ENCODE assay signal across 8 cellular contexts in the genomic region with DNA sequence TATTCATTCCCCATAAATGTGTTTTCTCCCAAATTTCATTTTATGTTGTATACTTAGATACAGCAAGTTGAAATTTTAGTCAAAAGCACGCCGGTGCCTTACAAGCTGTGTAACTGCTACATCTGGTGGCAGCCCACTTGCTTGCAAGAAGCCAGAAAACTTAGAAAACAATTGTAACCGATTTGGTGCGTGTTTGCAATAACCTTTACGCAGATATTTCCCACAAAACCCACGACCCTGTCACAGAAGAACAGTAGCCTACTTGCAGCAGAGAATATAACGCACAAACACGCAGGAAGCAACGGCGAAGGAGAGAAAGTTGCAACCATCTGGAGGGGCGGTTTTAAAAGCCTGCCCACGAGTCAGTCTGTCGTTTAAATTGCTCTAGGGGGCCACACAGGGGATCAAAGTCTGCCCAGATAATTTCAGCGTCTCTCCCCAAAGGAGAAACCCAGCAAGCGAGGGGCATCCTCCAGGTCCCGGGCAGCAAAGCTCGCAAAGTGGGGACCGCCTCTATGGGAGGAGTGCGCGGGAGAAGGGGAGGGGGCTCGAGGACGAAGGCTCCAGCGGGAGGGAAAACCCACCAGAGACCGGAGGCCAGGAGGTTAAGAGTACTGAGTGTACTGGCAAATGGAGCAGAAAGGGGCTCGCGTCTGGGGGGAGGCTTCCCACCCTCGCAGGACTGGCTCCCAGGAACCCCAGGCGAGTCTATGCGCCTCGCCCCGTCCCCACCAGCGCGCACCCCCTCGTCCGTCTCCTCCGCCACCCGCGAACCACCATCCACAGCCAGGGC. TPM values are rescaled to one million over a fixed set of nuclear protein-coding genes. Genes with fewer than 3 reads are reported as not detected.
DNase-seq lines count a peak whose midpoint lies in the region; ATAC-seq and TF ChIP-seq lines count a peak whose summit lies in the region.

No MANE protein-coding gene starts in this region.

- H3K9ac ChIP-seq in ES-I3 (ENCODE audit: low read depth, low read length) (peak overlapping the region; percentile 85), HCT116 (ENCODE audit: low read length) (peak overlapping the region; percentile 89)

- no peak overlapping the region for H2AFZ ChIP-seq in HCT116 (ENCODE audit: low read depth, low read length, poor library complexity, severe bottlenecking)

- RAD21 ChIA-PET in HCT116 (lab: Charles Lee; ENCODE audit: low non-redundant PET in 1 of 2, low total read pairs in 2 of 2, uncharacterized antibody in 2 of 2, unreplicated experiment in 2 of 2): interaction anchor here in 1 of 2 experiments (0.7 kb wide), 1 partner anchor 274 kb away, joined by 7 read pairs; the partner anchor contains the start of genes DCAF17 and METTL8

- peak; percentile 64 for TF ChIP-seq RAD21 in HCT116 (IDR thresholded peaks at IDR 0.05; ENCODE audit: low read depth)

- peak overlapping the region; percentile 90 for H3K4me2 ChIP-seq in HCT116 (ENCODE audit: low read length)

- peak overlapping the region; percentile 87 to 94 for H3K4me3 ChIP-seq in HCT116 (replicated peaks in 1 of 2; ENCODE audit: low read depth in 1 of 2, low read length in 2 of 2)

- H3K36me3 ChIP-seq in ES-I3 (ENCODE audit: insufficient read depth, low read length): no peaks in the 10 kb centered on the region
- H3K36me3 ChIP-seq in HCT116 (ENCODE audit: control insufficient read depth in 1 of 2, insufficient read depth in 2 of 2, low read length in 2 of 2): no peaks in the 10 kb centered on the region

- H4K20me1 ChIP-seq in HCT116 (ENCODE audit: insufficient read depth): peaks cover 4% of the 10 kb centered on the region; the same call in 1 of the 2 replicates

- H3K9me3 ChIP-seq in ES-I3 (ENCODE audit: control insufficient read depth, insufficient read depth, low read length): no peaks in the 10 kb centered on the region
- H3K9me3 ChIP-seq in HCT116 (ENCODE audit: control insufficient read depth in 1 of 2, insufficient read depth in 1 of 2, low read depth in 1 of 2, low read length in 2 of 2): no peaks in the 10 kb centered on the region

- no peaks in the 10 kb centered on the region for H3K27me3 ChIP-seq in HCT116 (ENCODE audit: insufficient read depth, low read length)

- peaks cover 15% of the 10 kb centered on the region for H3K4me1 ChIP-seq in ES-I3 (ENCODE audit: insufficient read depth, low read length)
- peaks cover 4 to 19% of the 10 kb centered on the region in 2 experiments; a peak in 3 of 4 replicates for H3K4me1 ChIP-seq in HCT116 (ENCODE audit: control insufficient read depth in 1 of 2, insufficient read depth in 2 of 2, low read length in 2 of 2)

- peak; percentile 39 for ATAC-seq in HCT116

- DNase-seq in HCT116 (ENCODE audit: low read depth, low spot score) (peak; percentile 12), NCI-H2196 (lab: John Stamatoyannopoulos, UW; ENCODE audit: unreplicated experiment) (peak; percentile 34), left kidney (ENCODE audit: low read depth, low spot score) (peak; percentile 91), germinal center (ENCODE audit: low spot score) (no peak)
- peak; percentile 65 for DNase-seq in activated CD4-positive, alpha-beta T cell treated with anti-CD3 and anti-CD28 coated beads for 48 hours
- DNase-seq in stimulated activated CD4-positive, alpha-beta T cell treated with anti-CD3 and anti-CD28 coated beads, Interleukin-1b, Interleukin-23, amount 100 ng/mL, for 4 hours (ENCODE audit: low read depth in 2 of 2): peak; percentile 21 to 46

- peak overlapping the region; percentile 94 for H3K27ac ChIP-seq in HCT116 (ENCODE audit: low read depth, low read length)
- H3K27ac ChIP-seq in cingulate gyrus (ENCODE audit: low read depth, low read length): peak overlapping the region; percentile 30

- H3K79me2 ChIP-seq in HCT116 (ENCODE audit: insufficient read depth, low read length): peaks cover 55% of the 10 kb centered on the region

- POLR2A ChIA-PET in HCT116 (lab: Charles Lee): interaction anchor here (0.7 to 1.2 kb wide), 3 partner anchors 9 to 69 kb away, joined by 3 to 4 read pairs (median 4); no protein-coding TSS in a partner anchor

- TF ChIP-seq CTCF in HCT116 (IDR thresholded peaks at IDR 0.05 in 2 of 3, conservative IDR thresholded peaks at IDR 0.05 in 1 of 3; ENCODE audit: borderline replicate concordance in 1 of 3, insufficient read depth in 1 of 3, low read depth in 2 of 3, low read length in 2 of 3): peak; percentile 25 to 51 (median 42); a peak in 5 of 6 replicates

- BruUV-seq in HCT116 (replicated peaks; lab: Mats Ljungman, UMichigan): no TSS peak

- CTCF ChIA-PET in HCT116 (lab: Charles Lee): interaction anchor here (0.7 to 1.5 kb wide), 2 partner anchors 231 to 257 kb away, joined by 3 to 6 read pairs; partner anchors contain the start of gene GORASP2

- H3K9me2 ChIP-seq in HCT116 (ENCODE audit: insufficient read depth): no peaks in the 10 kb centered on the region

- no peak for TF ChIP-seq POLR2A in HCT116 (IDR thresholded peaks at IDR 0.05; ENCODE audit: borderline replicate concordance, extremely low read depth, insufficient read depth, insufficient read length)

- intact Hi-C loops in HCT116 (cut with micrococcal nuclease): loop anchor here (2.0 kb wide), 2 partner anchors 187 to 257 kb away; no protein-coding TSS in a partner anchor

TF ChIP-seq in HCT116, 20 proteins besides CTCF, POLR2A, EP300 and RAD21:
- TF ChIP-seq ELF1 (IDR thresholded peaks at IDR 0.05; ENCODE audit: borderline replicate concordance, low read depth): no peak
- no peak for TF ChIP-seq FOSL1 (IDR thresholded peaks at IDR 0.05; ENCODE audit: low read depth)
- TF ChIP-seq CEBPB (IDR thresholded peaks at IDR 0.05; ENCODE audit: low read depth): no peak
- no peak for TF ChIP-seq ZNF274 (IDR thresholded peaks at IDR 0.05; ENCODE audit: low read depth, low read length)
- TF ChIP-seq ZFX (IDR thresholded peaks at IDR 0.05): no peak
- TF ChIP-seq, protein P1, sequence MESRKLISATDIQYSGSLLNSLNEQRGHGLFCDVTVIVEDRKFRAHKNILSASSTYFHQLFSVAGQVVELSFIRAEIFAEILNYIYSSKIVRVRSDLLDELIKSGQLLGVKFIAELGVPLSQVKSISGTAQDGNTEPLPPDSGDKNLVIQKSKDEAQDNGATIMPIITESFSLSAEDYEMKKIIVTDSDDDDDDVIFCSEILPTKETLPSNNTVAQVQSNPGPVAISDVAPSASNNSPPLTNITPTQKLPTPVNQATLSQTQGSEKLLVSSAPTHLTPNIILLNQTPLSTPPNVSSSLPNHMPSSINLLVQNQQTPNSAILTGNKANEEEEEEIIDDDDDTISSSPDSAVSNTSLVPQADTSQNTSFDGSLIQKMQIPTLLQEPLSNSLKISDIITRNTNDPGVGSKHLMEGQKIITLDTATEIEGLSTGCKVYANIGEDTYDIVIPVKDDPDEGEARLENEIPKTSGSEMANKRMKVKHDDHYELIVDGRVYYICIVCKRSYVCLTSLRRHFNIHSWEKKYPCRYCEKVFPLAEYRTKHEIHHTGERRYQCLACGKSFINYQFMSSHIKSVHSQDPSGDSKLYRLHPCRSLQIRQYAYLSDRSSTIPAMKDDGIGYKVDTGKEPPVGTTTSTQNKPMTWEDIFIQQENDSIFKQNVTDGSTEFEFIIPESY (IDR thresholded peaks at IDR 0.05; ENCODE audit: extremely low read depth, insufficient replicate concordance, low read length): no peak
- TF ChIP-seq, protein P2, sequence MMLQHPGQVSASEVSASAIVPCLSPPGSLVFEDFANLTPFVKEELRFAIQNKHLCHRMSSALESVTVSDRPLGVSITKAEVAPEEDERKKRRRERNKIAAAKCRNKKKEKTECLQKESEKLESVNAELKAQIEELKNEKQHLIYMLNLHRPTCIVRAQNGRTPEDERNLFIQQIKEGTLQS (IDR thresholded peaks at IDR 0.05): no peak
- no peak for TF ChIP-seq SIN3A (IDR thresholded peaks at IDR 0.05; ENCODE audit: low read depth)
- no peak for TF ChIP-seq EZH2 (IDR thresholded peaks at IDR 0.05)
- TF ChIP-seq EGR1 (IDR thresholded peaks at IDR 0.05; ENCODE audit: low read depth): 0 out of 2 replicates have a peak, but pooled peaks have one; percentile 15
- TF ChIP-seq CBX3 (IDR thresholded peaks at IDR 0.05; ENCODE audit: low read depth): no peak
- no peak for TF ChIP-seq SP1 (IDR thresholded peaks at IDR 0.05; ENCODE audit: low read depth)
- peak; percentile 21 for TF ChIP-seq YY1 (IDR thresholded peaks at IDR 0.05; ENCODE audit: extremely low read depth, insufficient replicate concordance, low read depth, low read length)
- peak; percentile 16 for TF ChIP-seq TCF7L2 (IDR thresholded peaks at IDR 0.05; ENCODE audit: borderline replicate concordance, extremely low read depth, insufficient read depth, insufficient read length)
TF ChIP-seq in HCT116: peak in this region for 3.

RNA-seq across cellular contexts. Expression of gene TLK1, which starts 1.2 kb away (rescaled TPM):
- 57.7 TPM for total RNA-seq in HCT116 (2021; ENCODE audit: unreplicated experiment)
- polyA plus RNA-seq in HCT116 (2012): 11.0 and 16.9 TPM in 2 replicates
